Comparison of ENCODE assay signal across 20 cellular contexts in the genomic region with DNA sequence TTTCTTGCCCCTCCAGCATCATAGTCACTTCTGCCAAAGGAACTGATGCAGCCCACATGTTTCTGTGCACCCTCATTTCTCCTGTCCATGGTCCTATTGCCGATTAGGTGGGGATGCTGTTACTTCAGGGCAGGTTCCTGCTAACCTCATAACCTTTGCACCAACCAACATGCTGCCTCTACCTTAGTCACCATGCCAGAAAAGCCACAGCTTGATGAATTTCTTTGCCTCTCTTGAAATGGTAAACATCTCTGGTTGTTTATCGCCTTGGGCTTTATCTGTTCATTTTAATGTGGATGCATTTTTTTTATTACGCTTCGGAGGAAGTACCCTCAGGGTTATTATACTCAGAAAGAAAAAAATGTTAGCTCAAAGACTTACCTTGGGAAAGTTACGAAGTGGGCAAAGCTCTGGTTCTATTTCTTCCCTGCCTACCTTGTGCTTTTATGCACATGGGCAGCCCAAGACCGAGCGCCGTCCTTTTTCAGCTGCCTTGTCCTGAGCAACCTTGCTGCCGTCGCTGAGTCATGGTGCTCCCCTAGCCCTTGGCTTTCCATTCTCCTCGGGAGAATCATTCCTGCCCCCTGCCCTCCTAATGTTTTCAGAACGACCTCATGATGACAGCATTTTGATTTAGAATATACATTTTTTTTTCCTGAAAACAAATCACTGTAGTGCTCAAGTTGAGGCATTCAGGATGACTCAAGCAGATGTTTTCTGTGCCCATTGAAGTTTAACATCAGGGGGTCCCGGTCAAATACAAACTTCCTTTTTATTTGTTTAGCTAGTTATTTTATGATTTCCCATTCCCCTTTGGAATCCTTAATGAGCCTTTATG.
DNase-seq lines count a peak whose midpoint lies in the region; ATAC-seq and TF ChIP-seq lines count a peak whose summit lies in the region.
"Had no signal": no experiment of that assay in that cellular context is flagged by ENCODE, and none has a peak within 500 bp of the region (broad histone marks: within the 10 kb centered on the region; RNA-seq: fewer than 3 reads in every experiment).

No MANE protein-coding gene starts in this region.

- no peaks in the 10 kb centered on the region for H3K27me3 ChIP-seq in endodermal cell (ENCODE audit: control insufficient read depth, insufficient read depth, low read length, poor library complexity, severe bottlenecking)
- H3K27me3 ChIP-seq: neutrophil, right atrium auricular region, upper lobe of right lung had no signal

- H3K27me3 Mint-ChIP-seq in endodermal cell (ENCODE audit: insufficient read depth) = no peaks in the 10 kb centered on the region
- H3K27me3 Mint-ChIP-seq in osteocyte (ENCODE audit: unreplicated experiment) = no peaks in the 10 kb centered on the region
- H3K27me3 Mint-ChIP-seq: stimulated activated naive CD8-positive, alpha-beta T cell treated with anti-CD3 and anti-CD28 coated beads, Interleukin-15, Interleukin-2, amounts not matched to agents 100 ng/mL and 50 ng/mL, for 24 hours had no signal

- H3K4me1 Mint-ChIP-seq in endodermal cell = peaks cover 26% of the 10 kb centered on the region
- peaks cover 58% of the 10 kb centered on the region for H3K4me1 Mint-ChIP-seq in osteocyte (ENCODE audit: unreplicated experiment)
- H3K4me1 Mint-ChIP-seq: CD8-positive, alpha-beta memory T cell had no signal

- peaks cover 10% of the 10 kb centered on the region for H3K4me1 ChIP-seq in endodermal cell (ENCODE audit: control insufficient read depth, insufficient read depth, low read length)
- H3K4me1 ChIP-seq: upper lobe of right lung had no signal

- TF ChIP-seq CTCF in endodermal cell (conservative IDR thresholded peaks at IDR 0.05) = no peak
- TF ChIP-seq CTCF in osteocyte (IDR thresholded peaks at IDR 0.05) = no peak

- H3K9ac ChIP-seq in endodermal cell (ENCODE audit: extremely low read depth, low read length, poor library complexity, severe bottlenecking) = no peak overlapping the region

- 70 to 79% methylated on average over 10 to 12 of the region's 13 CpGs for WGBS in endodermal cell (ENCODE audit: insufficient coverage in 1 of 2, insufficient read length in 1 of 2), 2 experiments

- H3K9me3 Mint-ChIP-seq in endodermal cell = peaks cover 10% of the 10 kb centered on the region
- H3K9me3 Mint-ChIP-seq in osteocyte (ENCODE audit: unreplicated experiment) = no peaks in the 10 kb centered on the region
- H3K9me3 Mint-ChIP-seq in activated naive CD4-positive, alpha-beta T cell treated with anti-CD3 and anti-CD28 coated beads, Interleukin-2, amount 50 U/mL, for 72 hours = no peaks in the 10 kb centered on the region
- H3K9me3 Mint-ChIP-seq: CD8-positive, alpha-beta memory T cell; effector memory CD8-positive, alpha-beta T cell; stimulated activated naive CD8-positive, alpha-beta T cell treated with anti-CD3 and anti-CD28 coated beads, Interleukin-15, Interleukin-2, amounts not matched to agents 100 ng/mL and 50 ng/mL, for 24 hours had no signal

- no peak for ATAC-seq in activated naive CD4-positive, alpha-beta T cell treated with anti-CD3 and anti-CD28 coated beads, Interleukin-2, amount 50 U/mL, for 72 hours
- ATAC-seq: effector memory CD8-positive, alpha-beta T cell; HCT116; upper lobe of right lung had no signal

- H3K27ac ChIP-seq in endodermal cell (ENCODE audit: low read depth, low read length) = no peak overlapping the region
- H3K27ac ChIP-seq: neutrophil, right atrium auricular region, upper lobe of right lung had no signal

- no peak overlapping the region for H3K27ac Mint-ChIP-seq in endodermal cell
- H3K27ac Mint-ChIP-seq in osteocyte (ENCODE audit: unreplicated experiment) = peak overlapping the region; percentile 96
- H3K27ac Mint-ChIP-seq in activated naive CD4-positive, alpha-beta T cell treated with anti-CD3 and anti-CD28 coated beads, Interleukin-2, amount 50 U/mL, for 72 hours = no peak overlapping the region
- H3K27ac Mint-ChIP-seq: CD8-positive, alpha-beta memory T cell; effector memory CD8-positive, alpha-beta T cell; stimulated activated naive CD8-positive, alpha-beta T cell treated with anti-CD3 and anti-CD28 coated beads, Interleukin-15, Interleukin-2, amounts not matched to agents 100 ng/mL and 50 ng/mL, for 24 hours had no signal

- H3K36me3 Mint-ChIP-seq in endodermal cell (ENCODE audit: low read depth) (no peaks in the 10 kb centered on the region), osteocyte (ENCODE audit: unreplicated experiment) (no peaks in the 10 kb centered on the region)
- no peaks in the 10 kb centered on the region for H3K36me3 Mint-ChIP-seq in activated naive CD4-positive, alpha-beta T cell treated with anti-CD3 and anti-CD28 coated beads, Interleukin-2, amount 50 U/mL, for 72 hours
- H3K36me3 Mint-ChIP-seq: CD8-positive, alpha-beta memory T cell had no signal

- no peak overlapping the region for H3K4me3 ChIP-seq in endodermal cell (ENCODE audit: low read length)
- H3K4me3 ChIP-seq: right atrium auricular region, upper lobe of right lung had no signal

- no peaks in the 10 kb centered on the region for H3K9me3 ChIP-seq in endodermal cell (ENCODE audit: control insufficient read depth, low read length)
- H3K9me3 ChIP-seq: neutrophil, right atrium auricular region, upper lobe of right lung had no signal

- H3K4me3 Mint-ChIP-seq in endodermal cell (no peak overlapping the region), osteocyte (ENCODE audit: unreplicated experiment) (peak overlapping the region; percentile 19)
- H3K4me3 Mint-ChIP-seq: CD8-positive, alpha-beta memory T cell; effector memory CD8-positive, alpha-beta T cell; stimulated activated naive CD8-positive, alpha-beta T cell treated with anti-CD3 and anti-CD28 coated beads, Interleukin-15, Interleukin-2, amounts not matched to agents 100 ng/mL and 50 ng/mL, for 24 hours had no signal

- H3K36me3 ChIP-seq in endodermal cell (ENCODE audit: control insufficient read depth, insufficient read depth, low read length) = no peaks in the 10 kb centered on the region
- H3K36me3 ChIP-seq: neutrophil, right atrium auricular region, upper lobe of right lung had no signal

- DNase-seq in H4 (ENCODE audit: low spot score) (peak; percentile 20), RPMI7951 (ENCODE audit: low read depth) (peak; percentile 47), endodermal cell (peak; percentile 62), osteocyte (ENCODE audit: extremely low spot score, unreplicated experiment) (no peak), foreskin melanocyte (no peak), NCI-H2171 treated with DMSO at 0.1 percent for 48 hours (lab: John Stamatoyannopoulos, UW) (no peak)
- no peak for DNase-seq in activated naive CD4-positive, alpha-beta T cell treated with anti-CD3 and anti-CD28 coated beads, Interleukin-2, amount 50 U/mL, for 72 hours (ENCODE audit: low spot score in 2 of 2)
- DNase-seq in stimulated activated CD4-positive, alpha-beta T cell treated with anti-CD3 and anti-CD28 coated beads, Interleukin-1b, Interleukin-23, amount 100 ng/mL, for 48 hours = no peak
- DNase-seq: activated CD4-positive, alpha-beta T cell treated with anti-CD3 and anti-CD28 coated beads for 1 hour; CD8-positive, alpha-beta memory T cell; effector memory CD8-positive, alpha-beta T cell; kidney; midbrain; NCI-H1092; NCI-H69; upper lobe of right lung had no signal

Comparison
In these comparisons a context has a peak if more than half of its experiments do, and no peak if none do; other contexts are left out.
1. DNase-seq: peak in H4 (single experiment), RPMI7951 (single experiment) and endodermal cell (single experiment); none in osteocyte (single experiment), foreskin melanocyte (single experiment), activated naive CD4-positive, alpha-beta T cell treated with anti-CD3 and anti-CD28 coated beads, Interleukin-2, amount 50 U/mL, for 72 hours (0 of 2), NCI-H2171 treated with DMSO at 0.1 percent for 48 hours (single experiment) and stimulated activated CD4-positive, alpha-beta T cell treated with anti-CD3 and anti-CD28 coated beads, Interleukin-1b, Interleukin-23, amount 100 ng/mL, for 48 hours (single experiment).